ENCODE assay signal across 11 cellular contexts in the genomic region with DNA sequence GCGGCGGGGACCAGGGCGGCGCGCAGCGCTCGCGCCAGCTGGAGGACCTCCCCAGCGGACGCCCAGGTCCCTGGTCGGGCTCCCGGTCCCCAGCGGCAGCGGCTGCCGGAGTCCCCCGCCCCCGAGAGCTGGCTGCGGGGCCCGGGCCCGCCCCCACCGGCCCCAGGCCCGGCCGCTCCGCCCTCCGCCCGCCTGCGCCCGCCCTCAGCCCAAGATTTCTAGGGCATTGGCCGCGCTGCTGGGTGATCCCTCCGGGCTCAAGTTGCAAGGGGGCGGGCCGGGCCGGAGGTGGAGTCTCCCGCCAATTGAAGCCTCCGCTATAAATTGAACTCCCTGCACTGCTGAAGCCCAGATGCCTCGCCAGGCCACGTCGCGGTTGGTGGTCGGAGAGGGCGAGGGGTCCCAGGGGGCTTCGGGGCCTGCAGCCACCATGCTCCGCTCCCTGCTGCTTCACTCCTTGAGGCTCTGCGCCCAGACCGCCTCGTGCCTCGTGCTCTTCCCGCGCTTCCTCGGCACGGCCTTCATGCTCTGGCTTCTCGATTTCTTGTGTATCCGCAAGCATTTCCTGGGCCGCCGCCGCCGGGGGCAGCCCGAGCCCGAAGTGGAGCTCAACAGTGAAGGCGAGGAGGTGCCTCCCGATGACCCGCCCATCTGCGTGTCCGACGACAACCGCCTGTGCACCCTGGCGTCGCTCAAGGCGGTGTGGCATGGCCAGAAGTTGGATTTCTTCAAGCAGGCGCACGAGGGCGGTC. TPM values are rescaled to one million over a fixed set of nuclear protein-coding genes. Genes with fewer than 3 reads are reported as not detected.
DNase-seq lines count a peak whose midpoint lies in the region; ATAC-seq, FAIRE-seq and TF ChIP-seq lines count a peak whose summit lies in the region.
"Had no signal": no experiment of that assay in that cellular context is flagged by ENCODE, and none has a peak within 500 bp of the region (broad histone marks: within the 10 kb centered on the region; RNA-seq: fewer than 3 reads in every experiment).

A gene (plus strand): TSS at position 351 of the 752 bp plus-strand sequence.

- H4K20me1 ChIP-seq in GM23248 (ENCODE audit: insufficient read depth): no peaks in the 10 kb centered on the region

- in situ Hi-C loops in GM23248 (cut with MboI): no loop called here

- H3K27me3 ChIP-seq in GM23248 (replicated peaks; ENCODE audit: insufficient read depth) (peaks cover 78% of the 10 kb centered on the region), esophagus muscularis mucosa (peaks cover 0 to 92% (median 38%) of the 10 kb centered on the region in 4 donors), pancreas (peaks cover 0 to 42% (median 11%) of the 10 kb centered on the region in 4 donors)

- no peak for TF ChIP-seq POLR2A in esophagus muscularis mucosa (IDR thresholded peaks at IDR 0.05; ENCODE audit: low read depth)

- no peak within 1 kb of the TSS for H3K9ac ChIP-seq in GM23248

- TF ChIP-seq CTCF in esophagus muscularis mucosa (IDR thresholded peaks at IDR 0.05) (no peak), pancreas (IDR thresholded peaks at IDR 0.05) (no peak)

- intact Hi-C loops in esophagus muscularis mucosa (cut with DNase I): no loop called here
- intact Hi-C loops in pancreas (cut with DNase I): no loop called here

- no peaks in the 10 kb centered on the region for H3F3A ChIP-seq in GM23248 (ENCODE audit: insufficient read depth)

- 31 to 34% methylated on average over 38 to 45 of the region's 73 CpGs for WGBS in GM23248 (ENCODE audit: low coverage in 1 of 2, low lambda C conversion rate in 2 of 2, missing lambda C conversion rate in 2 of 2), 2 experiments
- WGBS in esophagus muscularis mucosa: 34% methylated on average over 12 of the region's 73 CpGs
- WGBS in pancreas, 2 donors: 15 to 16% methylated on average over 52 to 73 of the region's 73 CpGs

- TF ChIP-seq EP300 in esophagus muscularis mucosa (IDR thresholded peaks at IDR 0.05): no peak

- peak in 3 of 4 donors; percentile 12 to 34 (median 22) for ATAC-seq in pancreas
- ATAC-seq in HG02678 (IDR thresholded peaks at IDR 0.05; ENCODE audit: unreplicated experiment): no peak

- no peak within 1 kb of the TSS for H3K4me2 ChIP-seq in GM23248 (ENCODE audit: unreplicated experiment)

- no peaks in the 10 kb centered on the region for H3K36me3 ChIP-seq in GM23248 (ENCODE audit: low read depth)
- H3K36me3 ChIP-seq in esophagus muscularis mucosa: no peaks in the 10 kb centered on the region
- H3K36me3 ChIP-seq in pancreas: no peaks in the 10 kb centered on the region

- H3K4me3 ChIP-seq in GM23248: no peak within 1 kb of the TSS
- H3K4me3 ChIP-seq in esophagus muscularis mucosa: peak within 1 kb of the TSS; percentile 59 to 60 (median 60)
- peak within 1 kb of the TSS in 1 of 4 donors; percentile 42 for H3K4me3 ChIP-seq in pancreas

- H3K4me1 ChIP-seq in GM23248 (ENCODE audit: insufficient read depth) (no peaks in the 10 kb centered on the region), esophagus muscularis mucosa (peaks cover 2 to 54% (median 35%) of the 10 kb centered on the region in 4 donors), pancreas (no peaks in the 10 kb centered on the region)

- no peak within 1 kb of the TSS for H2AFZ ChIP-seq in GM23248

- no peaks in the 10 kb centered on the region for H3K9me2 ChIP-seq in GM23248 (ENCODE audit: insufficient read depth)

- DNase-seq in GM23248: peak; percentile 13
- DNase-seq in NCI-H1105 treated with DMSO at 0.1 percent for 48 hours (lab: John Stamatoyannopoulos, UW): peak; percentile 51
- no peak for DNase-seq in esophagus muscularis mucosa (ENCODE audit: extremely low spot score)
- DNase-seq in pancreas: peak in 3 of 6 donors; percentile 33 to 71 (median 47)
- no peak for DNase-seq in GM19239 (ENCODE audit: insufficient read length, low spot score)
- no peak for DNase-seq in EL
- DNase-seq: activated naive CD4-positive, alpha-beta T cell treated with Interleukin-2 at 50 U/mL for 16 hours; NCI-H526 treated with DMSO at 0.1 percent for 48 hours; stimulated activated CD4-positive, alpha-beta T cell treated with anti-CD3 and anti-CD28 coated beads, Interleukin-4, amount 100 ng/mL, for 24 hours had no signal

- H3K9me3 ChIP-seq in GM23248 (ENCODE audit: low read depth) (no peaks in the 10 kb centered on the region), esophagus muscularis mucosa (peaks cover 8 to 22% (median 17%) of the 10 kb centered on the region in 4 donors), pancreas (no peaks in the 10 kb centered on the region)

- H3K27ac ChIP-seq in GM23248 (no peak within 1 kb of the TSS), esophagus muscularis mucosa (replicated peaks in 1 of 4) (no peak within 1 kb of the TSS), pancreas (no peak within 1 kb of the TSS)

- FAIRE-seq in pancreas (lab: Jason Lieb, UNC) (no peak), GM19239 (lab: Jason Lieb, UNC) (no peak)
- FAIRE-seq: TTC549 had no signal

- H3K79me2 ChIP-seq in GM23248 (ENCODE audit: insufficient read depth): no peaks in the 10 kb centered on the region

RNA-seq across cellular contexts. Expression of the gene that starts here (rescaled TPM):
- not detected in 2 replicates for total RNA-seq in GM23248 (2014; rRNA removed; shearing (Covaris generic))
- polyA plus RNA-seq in GM23248 (2016; fragmentation: Nextera tagmentation; extraction: Ambion mirVana) (not detected in 2 replicates), pancreas (under 1 TPM; 0.82 to 0.95 TPM)
- total RNA-seq in esophagus muscularis mucosa (1 to 10 TPM in 3 of 4 donors, under 1 TPM in 1; 0.99 to 1.7 (median 1.2) TPM), pancreas (1 to 10 TPM in 2 of 6 donors, under 1 TPM in 4; 0.12 to 2.1 (median 0.75) TPM)

Comparison
In these comparisons a context has a peak if more than half of its experiments do, and no peak if none do; other contexts are left out.
1. Peak in DNase-seq in GM23248; RNA of the gene not detected or under 1 TPM.